ENCODE assay signal across 2 cellular contexts in genomic region chr12:49627752-49628360, GRCh38.
TF ChIP-seq lines count a peak whose summit lies in the region.

No MANE protein-coding gene starts in this region.

TF ChIP-seq in IMR-90, 13 proteins besides CTCF, POLR2A, EP300 and RAD21:
- TF ChIP-seq NFE2L2 (IDR thresholded peaks at IDR 0.05; ENCODE audit: low read depth, low read length) (no peak), MAFK (IDR thresholded peaks at IDR 0.05; ENCODE audit: low read depth, low read length) (no peak), BHLHE40 (IDR thresholded peaks at IDR 0.05; ENCODE audit: low read depth, low read length) (no peak), FOS (IDR thresholded peaks at IDR 0.05; ENCODE audit: low read depth, low read length) (no peak), USF2 (IDR thresholded peaks at IDR 0.05; ENCODE audit: low read depth, low read length) (no peak), MAZ (IDR thresholded peaks at IDR 0.05; ENCODE audit: borderline replicate concordance, low read depth, low read length) (no peak), RFX5 (IDR thresholded peaks at IDR 0.05; ENCODE audit: low read depth, low read length) (no peak), SMC3 (IDR thresholded peaks at IDR 0.05; ENCODE audit: low read depth, low read length) (no peak), MXI1 (IDR thresholded peaks at IDR 0.05; ENCODE audit: borderline replicate concordance, low read depth, low read length) (no peak), CHD1 (IDR thresholded peaks at IDR 0.05; ENCODE audit: low read depth, low read length) (no peak), RCOR1 (IDR thresholded peaks at IDR 0.05; ENCODE audit: insufficient replicate concordance, low read length) (no peak), CEBPB (IDR thresholded peaks at IDR 0.05; ENCODE audit: low read depth, low read length) (no peak), ELK1 (IDR thresholded peaks at IDR 0.05; ENCODE audit: borderline replicate concordance, low read depth, low read length) (no peak)

TF ChIP-seq in K562, 482 proteins besides CTCF, POLR2A, EP300 and RAD21:
- no peak for TF ChIP-seq ZNF324 (CRISPR knock-in tag; IDR thresholded peaks at IDR 0.05)
- no peak for TF ChIP-seq KLF6 (CRISPR knock-in tag; IDR thresholded peaks at IDR 0.05; ENCODE audit: borderline replicate concordance)
- TF ChIP-seq, protein P1, sequence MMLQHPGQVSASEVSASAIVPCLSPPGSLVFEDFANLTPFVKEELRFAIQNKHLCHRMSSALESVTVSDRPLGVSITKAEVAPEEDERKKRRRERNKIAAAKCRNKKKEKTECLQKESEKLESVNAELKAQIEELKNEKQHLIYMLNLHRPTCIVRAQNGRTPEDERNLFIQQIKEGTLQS (IDR thresholded peaks at IDR 0.05): 0 out of 2 replicates have a peak, but pooled peaks have one; percentile 30
- TF ChIP-seq, protein P1 (CRISPR knock-in tag; conservative IDR thresholded peaks at IDR 0.05): no peak
- TF ChIP-seq CBFA2T3 (IDR thresholded peaks at IDR 0.05): no peak
- TF ChIP-seq ZNF165 (CRISPR knock-in tag; IDR thresholded peaks at IDR 0.05; ENCODE audit: borderline replicate concordance): no peak
- TF ChIP-seq, protein P2, sequence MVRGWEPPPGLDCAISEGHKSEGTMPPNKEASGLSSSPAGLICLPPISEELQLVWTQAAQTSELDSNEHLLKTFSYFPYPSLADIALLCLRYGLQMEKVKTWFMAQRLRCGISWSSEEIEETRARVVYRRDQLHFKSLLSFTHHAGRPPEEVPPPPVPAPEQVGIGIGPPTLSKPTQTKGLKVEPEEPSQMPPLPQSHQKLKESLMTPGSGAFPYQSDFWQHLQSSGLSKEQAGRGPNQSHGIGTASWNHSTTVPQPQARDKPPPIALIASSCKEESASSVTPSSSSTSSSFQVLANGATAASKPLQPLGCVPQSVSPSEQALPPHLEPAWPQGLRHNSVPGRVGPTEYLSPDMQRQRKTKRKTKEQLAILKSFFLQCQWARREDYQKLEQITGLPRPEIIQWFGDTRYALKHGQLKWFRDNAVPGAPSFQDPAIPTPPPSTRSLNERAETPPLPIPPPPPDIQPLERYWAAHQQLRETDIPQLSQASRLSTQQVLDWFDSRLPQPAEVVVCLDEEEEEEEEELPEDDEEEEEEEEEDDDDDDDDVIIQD (CRISPR knock-in tag; IDR thresholded peaks at IDR 0.05): no peak
- no peak for TF ChIP-seq DEAF1 (CRISPR knock-in tag; IDR thresholded peaks at IDR 0.05)
- TF ChIP-seq PREB (CRISPR knock-in tag; IDR thresholded peaks at IDR 0.05): no peak
- no peak for TF ChIP-seq PKNOX1 (IDR thresholded peaks at IDR 0.05)
- peak; percentile 27; the same call in 1 of the 2 replicates for TF ChIP-seq FOSL1 (tag; conservative IDR thresholded peaks at IDR 0.05)
- no peak for TF ChIP-seq CBX8 (IDR thresholded peaks at IDR 0.05; ENCODE audit: borderline replicate concordance, extremely low read depth, low read depth, low read length, poor library complexity, severe bottlenecking)
- no peak for TF ChIP-seq EGR1 (conservative IDR thresholded peaks at IDR 0.05)
- no peak for TF ChIP-seq SAFB (IDR thresholded peaks at IDR 0.05; ENCODE audit: borderline replicate concordance, low read depth, low read length)
- TF ChIP-seq ZMIZ1 (IDR thresholded peaks at IDR 0.05; ENCODE audit: low read depth in 2 of 2, low read length in 2 of 2): no peak
